ENCODE assay signal across 8 cellular contexts in genomic region chr20:17556842-17557674, GRCh38. TPM values are rescaled to one million over a fixed set of nuclear protein-coding genes. Genes with fewer than 3 reads are reported as not detected.
DNase-seq lines count a peak whose midpoint lies in the region; ATAC-seq and TF ChIP-seq lines count a peak whose summit lies in the region.

No MANE protein-coding gene starts in this region.

- no peaks in the 10 kb centered on the region for H3K9me3 Mint-ChIP-seq in activated naive CD4-positive, alpha-beta T cell treated with anti-CD3 and anti-CD28 coated beads, Interleukin-2, amount 50 U/mL, for 72 hours

- POLR2A ChIA-PET in RWPE1 (lab: Yijun Ruan, JAX; ENCODE audit: low non-redundant PET) = interaction anchor here (0.7 kb wide), 1 partner anchor 16 kb away, joined by 4 read pairs; no protein-coding TSS in a partner anchor

- no peaks in the 10 kb centered on the region for H3K36me3 Mint-ChIP-seq in activated naive CD4-positive, alpha-beta T cell treated with anti-CD3 and anti-CD28 coated beads, Interleukin-2, amount 50 U/mL, for 72 hours

- no peak for TF ChIP-seq CTCF in RWPE1 (conservative IDR thresholded peaks at IDR 0.05; ENCODE audit: low read depth)
- TF ChIP-seq CTCF in foreskin keratinocyte (conservative IDR thresholded peaks at IDR 0.05) = no peak

- DNase-seq in EL (peak; percentile 57), RWPE1 (ENCODE audit: low spot score) (peak; percentile 63), foreskin keratinocyte (no peak)
- DNase-seq in activated naive CD4-positive, alpha-beta T cell treated with anti-CD3 and anti-CD28 coated beads, Interleukin-2, amount 50 U/mL, for 16 hours = no peak
- DNase-seq in activated naive CD4-positive, alpha-beta T cell treated with anti-CD3 and anti-CD28 coated beads, Interleukin-2, amount 50 U/mL, for 72 hours (ENCODE audit: low spot score in 2 of 2) = no peak

- H3K4me1 ChIP-seq in foreskin keratinocyte (peaks cover 29% of the 10 kb centered on the region), rectal smooth muscle tissue (ENCODE audit: control insufficient read depth, insufficient read depth, low read length) (peaks cover 28% of the 10 kb centered on the region)

- H3K4me3 ChIP-seq in rectal smooth muscle tissue (ENCODE audit: low read length) = no peak overlapping the region

- no peak overlapping the region for H3K27ac Mint-ChIP-seq in activated naive CD4-positive, alpha-beta T cell treated with anti-CD3 and anti-CD28 coated beads, Interleukin-2, amount 50 U/mL, for 72 hours

- ATAC-seq in foreskin keratinocyte (peak; percentile 45), HG02642 (IDR thresholded peaks at IDR 0.05; ENCODE audit: poor library complexity, unreplicated experiment) (no peak), GM21390 (IDR thresholded peaks at IDR 0.05; ENCODE audit: unreplicated experiment) (no peak)
- ATAC-seq in activated naive CD4-positive, alpha-beta T cell treated with anti-CD3 and anti-CD28 coated beads, Interleukin-2, amount 50 U/mL, for 72 hours = no peak

- no peaks in the 10 kb centered on the region for H3K27me3 ChIP-seq in foreskin keratinocyte
- no peaks in the 10 kb centered on the region for H3K27me3 ChIP-seq in rectal smooth muscle tissue (ENCODE audit: control insufficient read depth, insufficient read depth, low read length)

- H3K36me3 ChIP-seq in rectal smooth muscle tissue (ENCODE audit: control insufficient read depth, insufficient read depth, low read length) = no peaks in the 10 kb centered on the region

- CTCF ChIA-PET in RWPE1 (lab: Yijun Ruan, JAX) = interaction anchor here (0.8 to 1.4 kb wide), 4 partner anchors 14 to 54 kb away, joined by 3 to 5 read pairs (median 4); no protein-coding TSS in a partner anchor

- H3K27ac ChIP-seq in RWPE1 (peak overlapping the region; percentile 96), foreskin keratinocyte (peak overlapping the region; percentile 99), rectal smooth muscle tissue (ENCODE audit: low read depth, low read length) (peak overlapping the region; percentile 94)

- H3K9ac ChIP-seq in rectal smooth muscle tissue (ENCODE audit: low read length) = no peak overlapping the region

RNA-seq across cellular contexts. Expression of gene DSTN, which starts 12.8 kb away (rescaled TPM):
- 398 and 412 TPM in 2 replicates for total RNA-seq in foreskin keratinocyte
- 428 and 454 TPM in 2 replicates for polyA plus RNA-seq in foreskin keratinocyte
- 10 to 100 TPM; 26.6 to 63.4 TPM for total RNA-seq in activated naive CD4-positive, alpha-beta T cell treated with anti-CD3 and anti-CD28 coated beads, Interleukin-2, amount 50 U/mL, for 72 hours

RNA-seq across cellular contexts. Expression of gene BFSP1, which starts 25.9 kb away (rescaled TPM):
- 1.4 and 1.8 TPM in 2 replicates for total RNA-seq in foreskin keratinocyte
- polyA plus RNA-seq in foreskin keratinocyte = 1.3 and 1.5 TPM in 2 replicates
- under 1 TPM in 1 of 2 donors, not detected in 1; 0.16 TPM for total RNA-seq in activated naive CD4-positive, alpha-beta T cell treated with anti-CD3 and anti-CD28 coated beads, Interleukin-2, amount 50 U/mL, for 72 hours

Comparison
In these comparisons a context has a peak if more than half of its experiments do, and no peak if none do; other contexts are left out.
1. DNase-seq: peak in EL (single experiment) and RWPE1 (single experiment); none in foreskin keratinocyte (0 of 2), activated naive CD4-positive, alpha-beta T cell treated with anti-CD3 and anti-CD28 coated beads, Interleukin-2, amount 50 U/mL, for 16 hours (single experiment) and activated naive CD4-positive, alpha-beta T cell treated with anti-CD3 and anti-CD28 coated beads, Interleukin-2, amount 50 U/mL, for 72 hours (0 of 2).
2. Peak in every context shown above with its lines, with median percentiles within 50 percentile points of each other: H3K27ac ChIP-seq.